ENCODE assay signal across 9 cellular contexts in the genomic region with DNA sequence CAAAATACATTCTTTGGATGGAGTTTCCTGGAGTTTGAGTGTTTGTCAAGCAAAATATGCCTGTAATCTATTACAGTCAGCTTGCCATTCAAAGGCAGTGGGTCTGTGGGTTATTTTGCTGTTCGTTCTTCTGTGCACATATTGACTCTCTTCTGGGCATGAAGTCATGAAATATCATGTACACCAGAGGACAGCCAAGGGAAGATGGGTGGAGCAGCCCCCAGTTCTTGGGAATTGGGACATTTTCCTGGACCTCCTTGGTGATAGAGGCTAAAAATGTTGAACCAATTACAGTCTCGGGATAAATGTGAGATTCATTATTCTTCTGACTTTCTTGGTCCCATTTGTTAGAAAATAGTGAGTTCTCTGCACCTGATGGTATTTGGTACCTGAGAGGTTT.
"Had no signal": no experiment of that assay in that cellular context is flagged by ENCODE, and none has a peak within 500 bp of the region (broad histone marks: within the 10 kb centered on the region; RNA-seq: fewer than 3 reads in every experiment).

No MANE protein-coding gene starts in this region.

- H3K27me3 Mint-ChIP-seq: IgD-negative memory B cell had no signal

- FAIRE-seq: HepG2 had no signal

- H3K4me3 ChIP-seq: GM23248, HAP-1 had no signal

- H3K9ac ChIP-seq: GM23248 had no signal

- H3K27ac Mint-ChIP-seq: HFFc6, IgD-negative memory B cell had no signal

- H2AFZ ChIP-seq: GM23248 had no signal

- H3K27ac ChIP-seq: GM23248, HL-60 had no signal

- H3K36me3 ChIP-seq: HAP-1 had no signal

- H3K9me3 Mint-ChIP-seq: HFFc6 had no signal

- DNase-seq: GM23248, GOT3, H7, HFFc6 had no signal

- ATAC-seq: HCT116, HepG2 had no signal

- H3K9me3 ChIP-seq: HAP-1 had no signal

- H3K4me1 ChIP-seq: HAP-1 had no signal

- H3K4me3 Mint-ChIP-seq: HFFc6, IgD-negative memory B cell had no signal
